ENCODE assay signal across 8 cellular contexts in the genomic region with DNA sequence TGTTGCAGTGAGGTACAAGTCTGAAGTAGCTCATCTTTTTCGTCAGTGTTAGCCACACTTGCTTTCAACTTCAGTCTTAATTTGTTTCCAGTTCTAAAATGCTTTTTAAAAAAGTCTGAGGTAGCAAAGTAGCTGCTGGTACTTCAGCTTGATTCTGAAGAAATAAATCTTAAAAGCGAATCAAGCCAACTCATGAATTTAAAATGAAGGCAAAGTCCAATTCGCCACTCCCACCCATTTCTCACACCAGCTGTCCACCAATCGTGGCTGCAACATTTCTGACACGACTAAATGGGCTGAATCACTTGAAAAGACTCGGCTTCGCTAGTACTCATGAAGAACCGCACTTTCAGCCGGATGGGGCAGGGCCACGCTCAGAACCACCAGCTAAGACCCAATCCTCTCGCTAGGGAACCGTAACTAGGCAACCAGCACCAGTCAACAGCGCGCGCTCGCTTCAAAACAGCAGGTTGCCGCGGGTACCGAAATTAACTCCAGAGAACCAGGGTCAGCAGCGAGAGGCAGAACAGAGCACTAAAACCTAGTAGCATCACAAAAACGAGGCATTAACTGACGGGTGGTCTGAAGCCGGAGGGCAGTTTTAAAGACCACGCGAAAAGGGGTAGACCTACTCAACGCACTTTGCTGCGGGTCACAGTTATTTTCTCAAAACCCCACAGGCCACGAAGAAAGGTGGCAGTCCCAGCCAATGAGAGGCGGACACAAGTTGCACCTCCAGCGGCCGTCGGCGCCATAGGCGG. TPM values are rescaled to one million over a fixed set of nuclear protein-coding genes. Genes with fewer than 3 reads are reported as not detected.
A peak's percentile ranks its signal among the peaks of the same experiment; 100 is the strongest.
DNase-seq lines count a peak whose midpoint lies in the region; ATAC-seq and TF ChIP-seq lines count a peak whose summit lies in the region.

No MANE protein-coding gene starts in this region.

- no peaks in the 10 kb centered on the region for H3K9me3 ChIP-seq in RWPE2 (ENCODE audit: severe bottlenecking)
- no peaks in the 10 kb centered on the region for H3K9me3 ChIP-seq in stomach

- H3K9me3 Mint-ChIP-seq in neural crest cell: no peaks in the 10 kb centered on the region

- H3K4me1 ChIP-seq in RWPE2 (ENCODE audit: insufficient read depth, poor library complexity, severe bottlenecking) (peaks cover 27% of the 10 kb centered on the region), foreskin keratinocyte (peaks cover 18% of the 10 kb centered on the region), stomach (peaks cover 47 to 64% (median 56%) of the 10 kb centered on the region in 4 donors)

- peak; percentile 27 for ATAC-seq in GM21447 (IDR thresholded peaks at IDR 0.05; ENCODE audit: unreplicated experiment)
- peak; percentile 67 for ATAC-seq in RWPE2 (ENCODE audit: low read depth)
- ATAC-seq in foreskin keratinocyte: peak; percentile 82

- TF ChIP-seq CTCF in RWPE2 (IDR thresholded peaks at IDR 0.05; ENCODE audit: poor library complexity, severe bottlenecking) (peak; percentile 5), foreskin keratinocyte (conservative IDR thresholded peaks at IDR 0.05) (peak; percentile 37), neural crest cell (conservative IDR thresholded peaks at IDR 0.05) (peak; percentile 52), stomach (IDR thresholded peaks at IDR 0.05) (peak in 5 of 7 experiments; percentile 16 to 45 (median 28))

- peak; percentile 69 for DNase-seq in COLO668 (lab: John Stamatoyannopoulos, UW; ENCODE audit: unreplicated experiment)
- peak; percentile 38 for DNase-seq in HuH-7 (ENCODE audit: low spot score)
- DNase-seq in RWPE2 (ENCODE audit: low spot score): peak; percentile 86
- peak; percentile 54 to 84 (median 73) for DNase-seq in activated naive CD4-positive, alpha-beta T cell (lab: John Stamatoyannopoulos, UW)
- DNase-seq in foreskin keratinocyte: peak; percentile 83 to 91
- peak; percentile 36 for DNase-seq in neural crest cell (ENCODE audit: low read depth, low spot score)
- DNase-seq in stomach: peak; percentile 76

- H3K36me3 Mint-ChIP-seq in neural crest cell (ENCODE audit: low read depth): peaks cover 3% of the 10 kb centered on the region

- H3K4me3 ChIP-seq in RWPE2 (ENCODE audit: severe bottlenecking) (peak overlapping the region; percentile 91), stomach (peak overlapping the region; percentile 63 to 99 (median 85))

- H3K36me3 ChIP-seq in RWPE2 (ENCODE audit: low read depth): peaks cover 23% of the 10 kb centered on the region
- H3K36me3 ChIP-seq in stomach: no peaks in the 10 kb centered on the region

- WGBS in stomach, 5 donors: 0% methylated on average over 34 of the region's 34 CpGs

- TF ChIP-seq POLR2A in stomach (IDR thresholded peaks at IDR 0.05): no peak

- no peak for TF ChIP-seq EP300 in stomach (IDR thresholded peaks at IDR 0.05)

- H3K27ac ChIP-seq in RWPE2 (ENCODE audit: poor library complexity, severe bottlenecking): peak overlapping the region; percentile 92
- peak overlapping the region; percentile 92 for H3K27ac ChIP-seq in foreskin keratinocyte
- peak overlapping the region; percentile 97 to 100 (median 100) for H3K27ac ChIP-seq in stomach

- intact Hi-C loops in stomach (cut with DNase I; ENCODE audit: low total_unique reads): no loop called here

- H3K27me3 ChIP-seq in RWPE2 (ENCODE audit: insufficient read depth, poor library complexity, severe bottlenecking) (no peaks in the 10 kb centered on the region), foreskin keratinocyte (no peaks in the 10 kb centered on the region), stomach (no peaks in the 10 kb centered on the region)

- peak overlapping the region; percentile 100 for H3K27ac Mint-ChIP-seq in neural crest cell (ENCODE audit: unreplicated experiment)

- peaks cover 57% of the 10 kb centered on the region for H3K4me1 Mint-ChIP-seq in neural crest cell

- H3K27me3 Mint-ChIP-seq in neural crest cell (ENCODE audit: low read depth): peaks cover 4% of the 10 kb centered on the region

- H3K4me3 Mint-ChIP-seq in neural crest cell: peak overlapping the region; percentile 100

RNA-seq across cellular contexts. Expression of a gene that starts 0.9 kb away (rescaled TPM):
- total RNA-seq in foreskin keratinocyte (98.1 and 106 TPM in 2 replicates), neural crest cell (253 and 266 TPM in 2 replicates), stomach (100 to 1,000 TPM; 137 to 294 (median 172) TPM)
- polyA plus RNA-seq in foreskin keratinocyte (17.6 and 21.7 TPM in 2 replicates), stomach (10 to 100 TPM; 12.8 to 17.7 (median 16.2) TPM)

RNA-seq across cellular contexts. Expression of a gene that starts 38.6 kb away (rescaled TPM):
- total RNA-seq in foreskin keratinocyte (8.1 and 11.3 TPM in 2 replicates), neural crest cell (5.7 and 6.7 TPM in 2 replicates), stomach (1 to 10 TPM in 2 of 5 donors, not detected in 3; 1.8 to 4.0 TPM)
- polyA plus RNA-seq in foreskin keratinocyte (10.3 and 14.2 TPM in 2 replicates), stomach (1 to 10 TPM; 1.8 to 2.6 (median 2.0) TPM)

Comparison
In these comparisons a context has a peak if more than half of its experiments do, and no peak if none do; other contexts are left out.
1. Peak in every context shown above with its lines: DNase-seq, ATAC-seq, H3K4me3 ChIP-seq and H3K27ac ChIP-seq.
2. DNase-seq: peak in every context shown above with its lines; median percentile 87 in foreskin keratinocyte; 86 in RWPE2; 76 in stomach; 73 in activated naive CD4-positive, alpha-beta T cell; 69 in COLO668; 38 in HuH-7; 36 in neural crest cell.
3. ATAC-seq: peak in every context shown above with its lines; median percentile 82 in foreskin keratinocyte; 67 in RWPE2; 27 in GM21447.